10 cellular contexts compared by ENCODE assay signal in the genomic region with DNA sequence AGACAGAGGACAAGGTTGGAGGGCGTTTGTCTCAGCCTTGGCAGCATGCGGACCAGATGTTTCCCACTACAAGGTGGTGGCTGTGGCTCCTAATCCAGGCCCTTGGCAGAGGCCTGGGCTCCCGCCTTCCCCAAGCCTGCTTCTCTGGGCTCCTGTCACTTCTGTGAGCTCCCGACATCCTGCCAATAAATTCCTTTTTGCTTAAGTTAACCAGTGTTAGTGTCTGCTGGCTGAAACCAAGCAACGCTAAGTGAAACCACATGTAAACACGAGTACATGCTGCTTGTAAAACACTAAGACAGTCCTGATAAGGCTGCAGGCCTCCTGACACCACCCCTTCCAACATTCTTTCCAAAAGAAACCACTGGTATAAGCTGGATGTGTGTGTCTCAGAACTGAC.
DNase-seq lines count a peak whose midpoint lies in the region; ATAC-seq and TF ChIP-seq lines count a peak whose summit lies in the region.
"Had no signal": no experiment of that assay in that cellular context is flagged by ENCODE, and none has a peak within 500 bp of the region (broad histone marks: within the 10 kb centered on the region; RNA-seq: fewer than 3 reads in every experiment).

No MANE protein-coding gene starts in this region.

- no peaks in the 10 kb centered on the region for H3K9me3 Mint-ChIP-seq in T-cell
- no peaks in the 10 kb centered on the region for H3K9me3 Mint-ChIP-seq in CD8-positive, alpha-beta T cell
- H3K9me3 Mint-ChIP-seq: stimulated activated effector memory CD8-positive, alpha-beta T cell treated with anti-CD3 and anti-CD28 coated beads, Interleukin-12 subunit alpha, Interleukin-12 subunit beta, amount 100 ng/mL, for 72 hours had no signal

- no peak overlapping the region for H3K4me3 Mint-ChIP-seq in T-cell
- H3K4me3 Mint-ChIP-seq in CD8-positive, alpha-beta T cell: no peak overlapping the region
- H3K4me3 Mint-ChIP-seq: stimulated activated effector memory CD8-positive, alpha-beta T cell treated with anti-CD3 and anti-CD28 coated beads, Interleukin-12 subunit alpha, Interleukin-12 subunit beta, amount 100 ng/mL, for 72 hours had no signal

- H3K4me1 ChIP-seq in A673 (ENCODE audit: insufficient read depth, low read length, poor library complexity, severe bottlenecking) (no peaks in the 10 kb centered on the region), muscle layer of colon (ENCODE audit: insufficient read depth, low read length) (peaks cover 47% of the 10 kb centered on the region)
- H3K4me1 ChIP-seq in CD8-positive, alpha-beta T cell (ENCODE audit: insufficient read depth, low read length): no peaks in the 10 kb centered on the region

- no peaks in the 10 kb centered on the region for H3K4me1 Mint-ChIP-seq in T-cell
- H3K4me1 Mint-ChIP-seq in CD8-positive, alpha-beta T cell (ENCODE audit: low read depth): no peaks in the 10 kb centered on the region
- H3K4me1 Mint-ChIP-seq: stimulated activated effector memory CD8-positive, alpha-beta T cell treated with anti-CD3 and anti-CD28 coated beads, Interleukin-12 subunit alpha, Interleukin-12 subunit beta, amount 100 ng/mL, for 72 hours had no signal

- CTCF ChIA-PET in A673 (lab: Charles Lee): no interaction called here
- CTCF ChIA-PET in T-cell (lab: Charles Lee): no interaction called here
- CTCF ChIA-PET in CD8-positive, alpha-beta T cell (lab: Charles Lee): no interaction called here

- H3K36me3 ChIP-seq in A673 (ENCODE audit: insufficient read depth, low read length, poor library complexity, severe bottlenecking) (no peaks in the 10 kb centered on the region), muscle layer of colon (ENCODE audit: insufficient read depth, low read length) (no peaks in the 10 kb centered on the region)
- no peaks in the 10 kb centered on the region for H3K36me3 ChIP-seq in CD8-positive, alpha-beta T cell (ENCODE audit: insufficient read depth, low read length)

- TF ChIP-seq CTCF in A673 (conservative IDR thresholded peaks at IDR 0.05; ENCODE audit: low read depth, low read length): no peak
- TF ChIP-seq CTCF in epithelial cell of proximal tubule (conservative IDR thresholded peaks at IDR 0.05; ENCODE audit: low read depth, low read length): no peak
- no peak for TF ChIP-seq CTCF in CD8-positive, alpha-beta T cell (IDR thresholded peaks at IDR 0.05)

- intact Hi-C loops in A673 (cut with micrococcal nuclease; ENCODE audit: unreplicated experiment): no loop called here
- intact Hi-C loops in CD8-positive, alpha-beta T cell (cut with DNase I, micrococcal nuclease): no loop called here

- POLR2A ChIA-PET in A673 (lab: Charles Lee; ENCODE audit: low non-redundant PET): no interaction called here
- POLR2A ChIA-PET in T-cell (lab: Charles Lee): no interaction called here
- POLR2A ChIA-PET in CD8-positive, alpha-beta T cell (lab: Charles Lee): no interaction called here

- ATAC-seq in T-cell (replicated peaks in 1 of 4): no peak
- ATAC-seq in CD8-positive, alpha-beta T cell: no peak
- ATAC-seq: stimulated activated effector memory CD8-positive, alpha-beta T cell treated with anti-CD3 and anti-CD28 coated beads, Interleukin-12 subunit alpha, Interleukin-12 subunit beta, amount 100 ng/mL, for 72 hours had no signal

- H3K36me3 Mint-ChIP-seq in T-cell: no peaks in the 10 kb centered on the region
- H3K36me3 Mint-ChIP-seq in CD8-positive, alpha-beta T cell: no peaks in the 10 kb centered on the region
- H3K36me3 Mint-ChIP-seq: stimulated activated effector memory CD8-positive, alpha-beta T cell treated with anti-CD3 and anti-CD28 coated beads, Interleukin-12 subunit alpha, Interleukin-12 subunit beta, amount 100 ng/mL, for 72 hours had no signal

- no peak overlapping the region for H3K9ac ChIP-seq in muscle layer of colon (ENCODE audit: low read length)

- H3K27ac Mint-ChIP-seq in T-cell: no peak overlapping the region
- no peak overlapping the region for H3K27ac Mint-ChIP-seq in CD8-positive, alpha-beta T cell
- H3K27ac Mint-ChIP-seq: stimulated activated effector memory CD8-positive, alpha-beta T cell treated with anti-CD3 and anti-CD28 coated beads, Interleukin-12 subunit alpha, Interleukin-12 subunit beta, amount 100 ng/mL, for 72 hours had no signal

- no TSS peak for BruUV-seq in A673 (replicated peaks; lab: Mats Ljungman, UMichigan)

- no peaks in the 10 kb centered on the region for H3K27me3 ChIP-seq in A673 (replicated peaks; ENCODE audit: insufficient read depth, low read depth, low read length, poor library complexity)
- no peaks in the 10 kb centered on the region for H3K27me3 ChIP-seq in muscle layer of colon (ENCODE audit: control insufficient read depth in 1 of 2, insufficient read depth in 2 of 2, low read length in 2 of 2)
- H3K27me3 ChIP-seq in CD8-positive, alpha-beta T cell (ENCODE audit: insufficient read depth, low read length): no peaks in the 10 kb centered on the region

- peaks cover 6 to 7% of the 10 kb centered on the region in 2 donors for H3K27me3 Mint-ChIP-seq in T-cell
- H3K27me3 Mint-ChIP-seq in CD8-positive, alpha-beta T cell (ENCODE audit: low read depth): peaks cover 4% of the 10 kb centered on the region

- H3K9me3 ChIP-seq in A673 (ENCODE audit: low read depth, low read length, poor library complexity, severe bottlenecking) (no peaks in the 10 kb centered on the region), muscle layer of colon (ENCODE audit: low read length) (no peaks in the 10 kb centered on the region)
- no peaks in the 10 kb centered on the region for H3K9me3 ChIP-seq in CD8-positive, alpha-beta T cell (ENCODE audit: low read length)

- H3K4me3 ChIP-seq in A673 (ENCODE audit: low read depth, low read length, poor library complexity, severe bottlenecking): no peak overlapping the region
- H3K4me3 ChIP-seq in epithelial cell of proximal tubule (ENCODE audit: low read depth, low read length): no peak overlapping the region
- H3K4me3 ChIP-seq in muscle layer of colon (ENCODE audit: low read depth in 1 of 2, low read length in 2 of 2): no peak overlapping the region
- H3K4me3 ChIP-seq in CD8-positive, alpha-beta T cell (ENCODE audit: low read depth, low read length): no peak overlapping the region

- DNase-seq in A673 (ENCODE audit: low spot score): peak; percentile 51
- DNase-seq in M059J (ENCODE audit: low read depth): peak; percentile 98
- peak; percentile 29 for DNase-seq in epithelial cell of proximal tubule (ENCODE audit: low read depth)
- DNase-seq in activated CD4-positive, alpha-beta T cell treated with anti-CD3 and anti-CD28 coated beads, Interleukin-2, amount 50 U/mL, for 1 hour: no peak
- no peak for DNase-seq in retina
- no peak for DNase-seq in T-cell
- no peak for DNase-seq in CD8-positive, alpha-beta T cell
- DNase-seq: NCI-H345 had no signal

- H3K27ac ChIP-seq in A673 (ENCODE audit: low read depth, low read length, poor library complexity, severe bottlenecking) (no peak overlapping the region), muscle layer of colon (ENCODE audit: low read depth, low read length) (peak overlapping the region; percentile 59)
- H3K27ac ChIP-seq in CD8-positive, alpha-beta T cell (ENCODE audit: low read depth, low read length): no peak overlapping the region

Comparison
In these comparisons a context has a peak if more than half of its experiments do, and no peak if none do; other contexts are left out.
1. DNase-seq: peak in A673 (single experiment), M059J (single experiment) and epithelial cell of proximal tubule (single experiment); none in activated CD4-positive, alpha-beta T cell treated with anti-CD3 and anti-CD28 coated beads, Interleukin-2, amount 50 U/mL, for 1 hour (single experiment), retina (single experiment), T-cell (0 of 34) and CD8-positive, alpha-beta T cell (0 of 7).